In genomic region chr12:123010110-123010509, GRCh38 we compare ENCODE assay signal across 27 cellular contexts.
"Had no signal": no experiment of that assay in that cellular context is flagged by ENCODE, and none has a peak within 500 bp of the region (broad histone marks: within the 10 kb centered on the region; RNA-seq: fewer than 3 reads in every experiment).

No MANE protein-coding gene starts in this region.

- ATAC-seq: activated CD4-positive, alpha-beta T cell treated with anti-CD3 and anti-CD28 coated beads for 36 hours; activated CD4-positive, CD25-positive, alpha-beta regulatory T cell treated with anti-CD3 and anti-CD28 coated beads, Interleukin-2, amount 50 U/mL, for 24 hours; activated CD8-positive, alpha-beta T cell treated with anti-CD3 and anti-CD28 coated beads, Interleukin-2, amount 10 ng/mL, durations not matched to agents 7 days and 5 days; activated naive CD4-positive, alpha-beta T cell treated with anti-CD3 and anti-CD28 coated beads, Interleukin-2, amount 50 U/mL, for 72 hours had no signal

- H3K36me3 Mint-ChIP-seq: activated naive CD4-positive, alpha-beta T cell treated with anti-CD3 and anti-CD28 coated beads, Interleukin-2, amount 50 U/mL, for 72 hours; brain had no signal

- H3K4me1 Mint-ChIP-seq: activated CD4-positive, alpha-beta T cell treated with anti-CD3 and anti-CD28 coated beads for 36 hours; activated CD4-positive, alpha-beta T cell treated with anti-CD3 and anti-CD28 coated beads, Interleukin-2, amount 10 ng/mL, durations not matched to agents 7 days and 5 days; brain had no signal

- H3K4me3 ChIP-seq: adrenal gland, SJCRH30, SK-N-MC had no signal

- H3K9me3 ChIP-seq: adrenal gland, SJCRH30 had no signal

- H3K36me3 ChIP-seq: SJCRH30 had no signal

- H3K4me3 Mint-ChIP-seq: activated CD4-positive, alpha-beta T cell treated with anti-CD3 and anti-CD28 coated beads for 36 hours; activated CD4-positive, alpha-beta T cell treated with anti-CD3 and anti-CD28 coated beads, Interleukin-2, amount 10 ng/mL, durations not matched to agents 7 days and 5 days; activated CD8-positive, alpha-beta T cell treated with anti-CD3 and anti-CD28 coated beads, Interleukin-2, amount 10 ng/mL, durations not matched to agents 7 days and 5 days; activated naive CD4-positive, alpha-beta T cell treated with anti-CD3 and anti-CD28 coated beads for 36 hours; activated T-cell treated with anti-CD3 and anti-CD28 coated beads, Interleukin-2, amount 50 U/mL, for 24 hours; brain had no signal

- DNase-seq: activated CD4-positive, alpha-beta T cell treated with anti-CD3 and anti-CD28 coated beads for 36 hours; activated CD4-positive, alpha-beta T cell treated with anti-CD3 and anti-CD28 coated beads, Interleukin-2, amount 10 ng/mL, durations not matched to agents 7 days and 5 days; activated CD4-positive, alpha-beta T cell treated with anti-CD3 and anti-CD28 coated beads, Interleukin-2, amount 50 U/mL, for 48 hours; activated CD8-positive, alpha-beta T cell treated with anti-CD3 and anti-CD28 coated beads, Interleukin-2, amount 10 ng/mL, durations not matched to agents 7 days and 5 days; activated gamma-delta T cell treated with Interleukin-2 at 50 U/mL for 16 hours; activated naive CD4-positive, alpha-beta T cell treated with anti-CD3 and anti-CD28 coated beads for 36 hours; activated T-cell treated with anti-CD3 and anti-CD28 coated beads, Interleukin-2, amount 50 U/mL, for 24 hours; adrenal gland; anterior cingulate cortex; caudate nucleus; cerebellar nuclear complex; MM.1S; MV-4-11; NCI-H1092; NCI-H1436 treated with DMSO at 0.1 percent for 48 hours; NCI-H1694 treated with DMSO at 0.1 percent for 48 hours; NCI-H2029; NCI-H345; NCI-H524 treated with DMSO at 0.1 percent for 48 hours; SHP77; SJCRH30; T1000 had no signal

- FAIRE-seq: TTC549 had no signal

- H3K27ac Mint-ChIP-seq: activated CD4-positive, alpha-beta T cell treated with anti-CD3 and anti-CD28 coated beads for 36 hours; activated CD4-positive, alpha-beta T cell treated with anti-CD3 and anti-CD28 coated beads, Interleukin-2, amount 10 ng/mL, durations not matched to agents 7 days and 5 days; activated CD8-positive, alpha-beta T cell treated with anti-CD3 and anti-CD28 coated beads, Interleukin-2, amount 10 ng/mL, durations not matched to agents 7 days and 5 days; activated naive CD4-positive, alpha-beta T cell treated with anti-CD3 and anti-CD28 coated beads for 36 hours; activated T-cell treated with anti-CD3 and anti-CD28 coated beads, Interleukin-2, amount 50 U/mL, for 24 hours; brain had no signal

- H3K9me3 Mint-ChIP-seq: activated CD4-positive, alpha-beta T cell treated with anti-CD3 and anti-CD28 coated beads, Interleukin-2, amount 10 ng/mL, durations not matched to agents 7 days and 5 days; activated naive CD4-positive, alpha-beta T cell treated with anti-CD3 and anti-CD28 coated beads for 36 hours; activated naive CD4-positive, alpha-beta T cell treated with anti-CD3 and anti-CD28 coated beads, Interleukin-2, amount 50 U/mL, for 72 hours; activated T-cell treated with anti-CD3 and anti-CD28 coated beads, Interleukin-2, amount 50 U/mL, for 24 hours; brain had no signal

- H3K27me3 ChIP-seq: adrenal gland, SJCRH30 had no signal

- H3K4me1 ChIP-seq: SJCRH30 had no signal

- H3K27me3 Mint-ChIP-seq: activated CD4-positive, alpha-beta T cell treated with anti-CD3 and anti-CD28 coated beads for 36 hours; activated CD4-positive, alpha-beta T cell treated with anti-CD3 and anti-CD28 coated beads, Interleukin-2, amount 10 ng/mL, durations not matched to agents 7 days and 5 days; activated T-cell treated with anti-CD3 and anti-CD28 coated beads, Interleukin-2, amount 50 U/mL, for 24 hours; brain had no signal

- H3K27ac ChIP-seq: adrenal gland, SJCRH30, SK-N-MC had no signal
